ENCODE assay signal across 1 cellular context in the genomic region with DNA sequence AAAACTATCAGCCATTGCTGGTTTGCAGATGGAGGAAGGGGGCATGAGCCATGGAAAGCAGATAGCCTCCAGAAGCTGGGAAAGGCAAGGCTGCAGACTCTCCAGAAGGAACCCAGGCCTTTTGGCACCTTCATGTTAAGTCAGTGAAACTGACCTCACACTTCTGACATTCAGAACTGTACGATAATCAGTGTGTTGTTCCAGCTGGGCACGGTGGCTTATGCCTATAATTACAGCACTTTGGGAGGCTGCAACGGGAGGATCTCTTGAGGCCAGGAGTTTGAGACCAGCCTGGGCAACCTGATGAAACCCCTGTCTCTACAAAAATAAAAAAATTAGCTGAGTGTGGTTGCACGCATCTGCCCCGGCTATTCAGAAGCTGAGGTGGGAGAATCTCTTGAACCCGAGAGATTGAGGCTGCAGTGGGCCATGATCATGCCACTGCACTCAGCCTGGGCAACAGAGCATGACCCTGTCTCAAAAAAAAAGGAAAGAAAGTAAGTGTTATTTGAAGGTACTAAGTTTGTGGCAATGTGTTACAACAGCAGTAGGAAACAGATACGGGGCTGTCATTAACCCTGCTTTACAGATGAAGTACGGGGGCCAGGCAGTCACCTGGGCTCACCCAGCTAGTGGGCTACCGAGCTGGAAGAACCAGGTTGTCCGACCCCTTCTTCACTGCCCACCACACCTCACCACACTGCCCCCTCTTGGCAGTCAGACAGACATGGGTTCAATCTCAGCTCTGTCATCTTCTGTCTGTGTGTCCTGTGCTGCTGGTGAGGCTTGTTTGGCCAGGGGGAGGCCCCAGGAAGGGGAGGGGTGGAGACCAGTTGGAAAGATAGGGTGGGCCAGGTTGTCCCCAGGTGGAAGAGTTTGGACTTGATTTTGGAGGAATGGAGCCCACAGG.
A peak's percentile ranks its signal among the peaks of the same experiment; 100 is the strongest.
TF ChIP-seq lines count a peak whose summit lies in the region.

No MANE protein-coding gene starts in this region.

TF ChIP-seq in GM12878, 131 proteins besides CTCF, POLR2A, EP300 and RAD21 (continued from another document):
- TF ChIP-seq, protein P1, sequence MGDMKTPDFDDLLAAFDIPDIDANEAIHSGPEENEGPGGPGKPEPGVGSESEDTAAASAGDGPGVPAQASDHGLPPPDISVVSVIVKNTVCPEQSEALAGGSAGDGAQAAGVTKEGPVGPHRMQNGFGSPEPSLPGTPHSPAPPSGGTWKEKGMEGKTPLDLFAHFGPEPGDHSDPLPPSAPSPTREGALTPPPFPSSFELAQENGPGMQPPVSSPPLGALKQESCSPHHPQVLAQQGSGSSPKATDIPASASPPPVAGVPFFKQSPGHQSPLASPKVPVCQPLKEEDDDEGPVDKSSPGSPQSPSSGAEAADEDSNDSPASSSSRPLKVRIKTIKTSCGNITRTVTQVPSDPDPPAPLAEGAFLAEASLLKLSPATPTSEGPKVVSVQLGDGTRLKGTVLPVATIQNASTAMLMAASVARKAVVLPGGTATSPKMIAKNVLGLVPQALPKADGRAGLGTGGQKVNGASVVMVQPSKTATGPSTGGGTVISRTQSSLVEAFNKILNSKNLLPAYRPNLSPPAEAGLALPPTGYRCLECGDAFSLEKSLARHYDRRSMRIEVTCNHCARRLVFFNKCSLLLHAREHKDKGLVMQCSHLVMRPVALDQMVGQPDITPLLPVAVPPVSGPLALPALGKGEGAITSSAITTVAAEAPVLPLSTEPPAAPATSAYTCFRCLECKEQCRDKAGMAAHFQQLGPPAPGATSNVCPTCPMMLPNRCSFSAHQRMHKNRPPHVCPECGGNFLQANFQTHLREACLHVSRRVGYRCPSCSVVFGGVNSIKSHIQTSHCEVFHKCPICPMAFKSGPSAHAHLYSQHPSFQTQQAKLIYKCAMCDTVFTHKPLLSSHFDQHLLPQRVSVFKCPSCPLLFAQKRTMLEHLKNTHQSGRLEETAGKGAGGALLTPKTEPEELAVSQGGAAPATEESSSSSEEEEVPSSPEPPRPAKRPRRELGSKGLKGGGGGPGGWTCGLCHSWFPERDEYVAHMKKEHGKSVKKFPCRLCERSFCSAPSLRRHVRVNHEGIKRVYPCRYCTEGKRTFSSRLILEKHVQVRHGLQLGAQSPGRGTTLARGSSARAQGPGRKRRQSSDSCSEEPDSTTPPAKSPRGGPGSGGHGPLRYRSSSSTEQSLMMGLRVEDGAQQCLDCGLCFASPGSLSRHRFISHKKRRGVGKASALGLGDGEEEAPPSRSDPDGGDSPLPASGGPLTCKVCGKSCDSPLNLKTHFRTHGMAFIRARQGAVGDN (IDR thresholded peaks at IDR 0.05), result 0 out of 2 replicates have a peak, but pooled peaks have one; percentile 5
- TF ChIP-seq PAX5 (IDR thresholded peaks at IDR 0.05; ENCODE audit: borderline replicate concordance, low read depth, low read length) (peak; percentile 86; the same call in 1 of the 2 replicates), ZNF592 (IDR thresholded peaks at IDR 0.05) (0 out of 2 replicates have a peak, but pooled peaks have one; percentile 30)
TF ChIP-seq in GM12878: peak in this region for 3.
